ENCODE assay signal across 12 cellular contexts in genomic region chr2:217075225-217075802, GRCh38.
DNase-seq lines count a peak whose midpoint lies in the region; ATAC-seq and TF ChIP-seq lines count a peak whose summit lies in the region.
"Had no signal": no experiment of that assay in that cellular context is flagged by ENCODE, and none has a peak within 500 bp of the region (broad histone marks: within the 10 kb centered on the region; RNA-seq: fewer than 3 reads in every experiment).

No MANE protein-coding gene starts in this region.

- H3K9ac ChIP-seq in colonic mucosa (ENCODE audit: low read depth in 2 of 2, low read length in 2 of 2), result no peak overlapping the region

- intact Hi-C loops in colonic mucosa (cut with DNase I) (no loop called here), left lung (cut with DNase I) (no loop called here)

- H3K36me3 ChIP-seq in colonic mucosa (no peaks in the 10 kb centered on the region), left lung (no peaks in the 10 kb centered on the region), thoracic aorta (no peaks in the 10 kb centered on the region)

- no peaks in the 10 kb centered on the region for H3K4me1 ChIP-seq in colonic mucosa
- peaks cover 0 to 4% of the 10 kb centered on the region in 2 donors for H3K4me1 ChIP-seq in left lung
- peaks cover 8 to 22% of the 10 kb centered on the region in 2 donors for H3K4me1 ChIP-seq in thoracic aorta (ENCODE audit: control insufficient read depth in 1 of 2, low read depth in 2 of 2)

- TF ChIP-seq CTCF in colonic mucosa (IDR thresholded peaks at IDR 0.05), result no peak
- TF ChIP-seq CTCF in left lung (IDR thresholded peaks at IDR 0.05), result no peak
- TF ChIP-seq CTCF in thoracic aorta (IDR thresholded peaks at IDR 0.05), result no peak
- TF ChIP-seq CTCF in omental fat pad (IDR thresholded peaks at IDR 0.05), result no peak

- H3K4me3 ChIP-seq in colonic mucosa (no peak overlapping the region), left lung (no peak overlapping the region), thoracic aorta (no peak overlapping the region)

- H3K27ac ChIP-seq in colonic mucosa (peak overlapping the region; percentile 6), left lung (no peak overlapping the region), thoracic aorta (peak overlapping the region; percentile 47 to 67)
- H3K27ac ChIP-seq: 22Rv1 had no signal

- H3K9me3 ChIP-seq in colonic mucosa, result no peaks in the 10 kb centered on the region
- no peaks in the 10 kb centered on the region for H3K9me3 ChIP-seq in left lung
- H3K9me3 ChIP-seq in thoracic aorta, result no peaks in the 10 kb centered on the region

- H3K27me3 ChIP-seq in colonic mucosa (no peaks in the 10 kb centered on the region), left lung (no peaks in the 10 kb centered on the region), thoracic aorta (replicated peaks; ENCODE audit: insufficient read depth) (no peaks in the 10 kb centered on the region)

- ATAC-seq in left lung (peak; percentile 48), thoracic aorta (ENCODE audit: insufficient number of reproducible peaks, low FRiP score, low read depth) (no peak), omental fat pad (ENCODE audit: low FRiP score) (no peak)

- DNase-seq in DMS53 (lab: John Stamatoyannopoulos, UW), result peak; percentile 15
- DNase-seq in DMS53 treated with DMSO at 0.1 percent for 48 hours (lab: John Stamatoyannopoulos, UW; ENCODE audit: unreplicated experiment), result no peak
- DNase-seq in colonic mucosa, result no peak
- no peak for DNase-seq in left lung
- no peak for DNase-seq in thoracic aorta (ENCODE audit: low spot score)
- DNase-seq in omental fat pad (ENCODE audit: low spot score), result no peak
- no peak for DNase-seq in NCI-H187 (lab: John Stamatoyannopoulos, UW)
- DNase-seq in UCSD-AML1 (lab: John Stamatoyannopoulos, UW; ENCODE audit: unreplicated experiment), result no peak
- DNase-seq: activated CD8-positive, alpha-beta memory T cell treated with anti-CD3 and anti-CD28 coated beads, Interleukin-2, amount 50 U/mL, for 4 hours; NCI-H2029; OCI-M1 had no signal

Comparison
In these comparisons a context has a peak if more than half of its experiments do, and no peak if none do; other contexts are left out.
1. H3K27ac ChIP-seq: peak in colonic mucosa (single experiment) and thoracic aorta (2 of 2); none in left lung (0 of 2).